In the genomic region with DNA sequence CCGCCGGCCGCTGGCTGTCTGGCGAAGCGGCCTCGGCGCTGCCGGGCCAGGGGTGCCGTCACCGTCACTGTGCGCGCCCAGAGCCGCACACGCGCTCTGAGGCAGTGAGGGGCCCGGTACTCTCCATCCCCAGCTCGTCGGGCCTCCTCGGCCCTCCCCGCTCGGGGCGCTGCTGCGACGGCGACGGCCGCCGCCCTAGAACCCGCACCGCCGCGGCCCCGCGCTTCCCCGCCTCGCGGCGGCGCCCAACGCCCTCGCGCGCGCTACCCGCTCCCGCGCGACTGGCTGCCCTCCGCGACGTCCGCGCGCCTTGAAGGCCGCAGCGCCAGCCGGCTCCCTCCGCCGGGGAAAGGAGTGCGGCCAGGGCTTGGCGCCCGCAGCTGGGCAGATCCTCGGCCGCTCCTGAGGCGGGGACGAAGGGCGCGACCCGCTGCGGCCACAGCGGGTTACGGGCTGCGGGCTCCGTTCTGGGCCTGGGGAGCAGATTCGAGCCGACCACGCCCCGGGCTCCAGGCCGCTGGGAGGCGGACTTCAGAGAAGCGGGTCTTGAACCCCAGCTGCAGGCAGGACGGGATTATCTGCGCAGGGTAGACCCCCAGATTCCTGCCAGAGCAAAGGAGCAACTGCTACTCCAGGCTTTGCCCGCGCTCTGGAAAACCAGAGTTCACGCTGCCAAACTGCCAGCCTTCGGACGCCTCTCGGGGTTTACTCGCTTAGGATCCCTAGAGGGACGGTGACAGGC, we compare ENCODE assay signal across 8 cellular contexts. TPM values are rescaled to one million over a fixed set of nuclear protein-coding genes. Genes with fewer than 3 reads are reported as not detected.
DNase-seq lines count a peak whose midpoint lies in the region; ATAC-seq and TF ChIP-seq lines count a peak whose summit lies in the region.

A gene (minus strand): TSS at position 283 of the 742 bp plus-strand sequence. CDS start 519 bp downstream, outside the sequence.

- peaks cover 3% of the 10 kb centered on the region for H3K36me3 Mint-ChIP-seq in progenitor cell of endocrine pancreas (ENCODE audit: insufficient read depth)

- TF ChIP-seq CTCF in astrocyte of the spinal cord (IDR thresholded peaks at IDR 0.05; ENCODE audit: low read depth, low read length) (peak; percentile 2), hepatocyte (IDR thresholded peaks at IDR 0.05; ENCODE audit: poor library complexity) (peak; percentile 3), progenitor cell of endocrine pancreas (IDR thresholded peaks at IDR 0.05; ENCODE audit: unreplicated experiment) (peak; percentile 23)

- peak within 1 kb of the TSS; percentile 79 for H3K9ac ChIP-seq in SK-N-MC (ENCODE audit: insufficient read length)

- H3K4me3 Mint-ChIP-seq in progenitor cell of endocrine pancreas (ENCODE audit: low read depth): peak within 1 kb of the TSS; percentile 81

- H3K9me3 Mint-ChIP-seq in progenitor cell of endocrine pancreas (ENCODE audit: low read depth): no peaks in the 10 kb centered on the region

- H3K9me3 ChIP-seq in SK-N-MC (ENCODE audit: low read depth, low read length) (no peaks in the 10 kb centered on the region), hepatocyte (ENCODE audit: low read depth) (no peaks in the 10 kb centered on the region)

- H3K27me3 Mint-ChIP-seq in progenitor cell of endocrine pancreas: no peaks in the 10 kb centered on the region

- DNase-seq in DMS79 treated with DMSO at 0.1 percent for 48 hours (lab: John Stamatoyannopoulos, UW): peak; percentile 10
- no peak for DNase-seq in DMS79 (lab: John Stamatoyannopoulos, UW)
- no peak for DNase-seq in SK-N-MC (ENCODE audit: low read depth, low spot score)
- peak; percentile 76 for DNase-seq in astrocyte of the spinal cord (ENCODE audit: low read depth, low spot score)
- peak; percentile 89 for DNase-seq in hepatocyte (ENCODE audit: low spot score)
- peak; percentile 61 for DNase-seq in progenitor cell of endocrine pancreas (ENCODE audit: low spot score, unreplicated experiment)

- H3K27me3 ChIP-seq in hepatocyte: no peaks in the 10 kb centered on the region

- H3K36me3 ChIP-seq in SK-N-MC (ENCODE audit: insufficient read depth, low read length): no peaks in the 10 kb centered on the region
- no peaks in the 10 kb centered on the region for H3K36me3 ChIP-seq in hepatocyte (replicated peaks; ENCODE audit: insufficient read depth, low read depth)

- H3K9me2 ChIP-seq in hepatocyte (replicated peaks; ENCODE audit: insufficient read depth): no peaks in the 10 kb centered on the region

- H3K27ac ChIP-seq in SK-N-MC (no peak within 1 kb of the TSS), hepatocyte (peak within 1 kb of the TSS; percentile 90)

- H3K4me3 ChIP-seq in SK-N-MC: peak within 1 kb of the TSS; percentile 83
- H3K4me3 ChIP-seq in astrocyte of the spinal cord (ENCODE audit: low read depth, low read length): peak within 1 kb of the TSS; percentile 66
- H3K4me3 ChIP-seq in hepatocyte: peak within 1 kb of the TSS; percentile 68

- H3K79me2 ChIP-seq in hepatocyte: peaks cover 24% of the 10 kb centered on the region

- H2AFZ ChIP-seq in hepatocyte: peak within 1 kb of the TSS; percentile 98

- in situ Hi-C loops in astrocyte of the spinal cord (cut with HindIII; ENCODE audit: low sequenced_read_pairs): no loop called here

- no peaks in the 10 kb centered on the region for H4K20me1 ChIP-seq in hepatocyte (ENCODE audit: insufficient read depth, poor library complexity, severe bottlenecking)

- H3K4me2 ChIP-seq in hepatocyte: peak within 1 kb of the TSS; percentile 91

- peaks cover 5% of the 10 kb centered on the region for H3K4me1 Mint-ChIP-seq in progenitor cell of endocrine pancreas (ENCODE audit: low read depth)

- peak; percentile 43 for ATAC-seq in HG03108 (IDR thresholded peaks at IDR 0.05; ENCODE audit: unreplicated experiment)
- ATAC-seq in GM21528 (IDR thresholded peaks at IDR 0.05; ENCODE audit: low FRiP score, unreplicated experiment): no peak

- peak within 1 kb of the TSS; percentile 85 for H3K27ac Mint-ChIP-seq in progenitor cell of endocrine pancreas

- 11% methylated on average over 68 of the region's 91 CpGs for WGBS in hepatocyte (ENCODE audit: low lambda C conversion rate, missing lambda C conversion rate)

- H3K4me1 ChIP-seq in hepatocyte (ENCODE audit: insufficient read depth): peaks cover 4% of the 10 kb centered on the region

RNA-seq across cellular contexts. Expression of the gene that starts here (rescaled TPM):
- total RNA-seq in hepatocyte (14.6 and 18.0 TPM in 2 replicates), progenitor cell of endocrine pancreas (29.0 and 31.3 TPM in 2 replicates)
- polyA plus RNA-seq in hepatocyte: 9.2 and 10.6 TPM in 2 replicates

Comparison
In these comparisons a context has a peak if more than half of its experiments do, and no peak if none do; other contexts are left out.
1. DNase-seq: peak in DMS79 treated with DMSO at 0.1 percent for 48 hours (single experiment), astrocyte of the spinal cord (single experiment), hepatocyte (single experiment) and progenitor cell of endocrine pancreas (single experiment); none in DMS79 (single experiment) and SK-N-MC (single experiment).
2. Peak in every context shown above with its lines, with median percentiles within 50 percentile points of each other: H3K4me3 ChIP-seq and CTCF ChIP-seq.